4 cellular contexts compared by ENCODE assay signal in genomic region chrX:107857041-107857440, GRCh38. TPM values are rescaled to one million over a fixed set of nuclear protein-coding genes. Genes with fewer than 3 reads are reported as not detected.
A peak's percentile ranks its signal among the peaks of the same experiment; 100 is the strongest.
DNase-seq lines count a peak whose midpoint lies in the region; TF ChIP-seq lines count a peak whose summit lies in the region.
"Not testable (repeated sequence)": the region's sequence is repeated elsewhere in the genome, so short reads cannot be mapped to it uniquely, and the experiment has no call there.

No MANE protein-coding gene starts in this region.

- not testable (repeated sequence) for H3K4me1 ChIP-seq in HEK293 (ENCODE audit: control insufficient read depth, insufficient read depth, low read length); hepatocyte (ENCODE audit: insufficient read depth)

- H3K27ac ChIP-seq in HEK293 (ENCODE audit: extremely low read depth, low read depth, low read length), result not testable (repeated sequence)
- H3K27ac ChIP-seq in VCaP, result peak overlapping the region; percentile 86
- H3K27ac ChIP-seq in hepatocyte, result peak overlapping the region; percentile 9

- H3K27ac Mint-ChIP-seq in neural crest cell (ENCODE audit: unreplicated experiment), result peak overlapping the region; percentile 17

- H2AFZ ChIP-seq in hepatocyte, result not testable (repeated sequence)

- not testable (repeated sequence) for TF ChIP-seq CTCF in HEK293 (tag by site-specific recombination; IDR thresholded peaks at IDR 0.05); VCaP (conservative IDR thresholded peaks at IDR 0.05); hepatocyte (IDR thresholded peaks at IDR 0.05; ENCODE audit: poor library complexity); neural crest cell (conservative IDR thresholded peaks at IDR 0.05)

- not testable (repeated sequence) for H3K36me3 Mint-ChIP-seq in neural crest cell (ENCODE audit: low read depth)

- peaks cover 0 to 16% of the 10 kb centered on the region in 2 experiments; a peak in 2 of 3 replicates for H3K36me3 ChIP-seq in HEK293 (ENCODE audit: control insufficient read depth in 2 of 2, insufficient read depth in 1 of 2, low read length in 2 of 2)
- not testable (repeated sequence) for H3K36me3 ChIP-seq in hepatocyte (replicated peaks; ENCODE audit: insufficient read depth, low read depth)

- not testable (repeated sequence) for H3K4me2 ChIP-seq in hepatocyte

- POLR2A ChIA-PET in HEK293 (lab: Yijun Ruan, JAX), result not testable (repeated sequence)

- not testable (repeated sequence) for H3K4me3 Mint-ChIP-seq in neural crest cell

- not testable (repeated sequence) for H3K79me2 ChIP-seq in hepatocyte

- not testable (repeated sequence) for H3K27me3 ChIP-seq in hepatocyte

- DNase-seq in hepatocyte (ENCODE audit: low spot score); neural crest cell (ENCODE audit: low read depth, low spot score): not testable (repeated sequence)

- peaks cover 21% of the 10 kb centered on the region for H3K9me3 Mint-ChIP-seq in neural crest cell

- H3K9me2 ChIP-seq in hepatocyte (replicated peaks; ENCODE audit: insufficient read depth), result not testable (repeated sequence)

- H3K4me1 Mint-ChIP-seq in neural crest cell, result peaks cover 16% of the 10 kb centered on the region

- WGBS in hepatocyte (ENCODE audit: low lambda C conversion rate, missing lambda C conversion rate), result 74% methylated on average over 5 of the region's 5 CpGs

- H3K9me3 ChIP-seq in HEK293 (ENCODE audit: control insufficient read depth, insufficient read depth, low read depth, low read length); hepatocyte (ENCODE audit: low read depth): not testable (repeated sequence)

- H3K4me3 ChIP-seq in HEK293 (ENCODE audit: low read depth, low read length); hepatocyte: not testable (repeated sequence)

- not testable (repeated sequence) for H4K20me1 ChIP-seq in hepatocyte (ENCODE audit: insufficient read depth, poor library complexity, severe bottlenecking)

- not testable (repeated sequence) for H3K27me3 Mint-ChIP-seq in neural crest cell (ENCODE audit: low read depth)

- CTCF ChIA-PET in HEK293 (lab: Yijun Ruan, JAX), result not testable (repeated sequence)

TF ChIP-seq in HEK293, 187 proteins besides CTCF, POLR2A, EP300 and RAD21:
- TF ChIP-seq, protein P1, sequence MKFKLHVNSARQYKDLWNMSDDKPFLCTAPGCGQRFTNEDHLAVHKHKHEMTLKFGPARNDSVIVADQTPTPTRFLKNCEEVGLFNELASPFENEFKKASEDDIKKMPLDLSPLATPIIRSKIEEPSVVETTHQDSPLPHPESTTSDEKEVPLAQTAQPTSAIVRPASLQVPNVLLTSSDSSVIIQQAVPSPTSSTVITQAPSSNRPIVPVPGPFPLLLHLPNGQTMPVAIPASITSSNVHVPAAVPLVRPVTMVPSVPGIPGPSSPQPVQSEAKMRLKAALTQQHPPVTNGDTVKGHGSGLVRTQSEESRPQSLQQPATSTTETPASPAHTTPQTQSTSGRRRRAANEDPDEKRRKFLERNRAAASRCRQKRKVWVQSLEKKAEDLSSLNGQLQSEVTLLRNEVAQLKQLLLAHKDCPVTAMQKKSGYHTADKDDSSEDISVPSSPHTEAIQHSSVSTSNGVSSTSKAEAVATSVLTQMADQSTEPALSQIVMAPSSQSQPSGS (tag by site-specific recombination; IDR thresholded peaks at IDR 0.05; ENCODE audit: low read depth), result peak; percentile 84
TF ChIP-seq in HEK293: peak in this region for 1; not testable (repeated sequence) for 186.

RNA-seq across cellular contexts. Expression of gene MID2, which starts 31.4 kb away (rescaled TPM):
- 17.0 and 17.6 TPM in 2 replicates for total RNA-seq in hepatocyte
- 4.1 and 4.4 TPM in 2 replicates for polyA plus RNA-seq in hepatocyte
- total RNA-seq in neural crest cell, result 5.1 and 5.5 TPM in 2 replicates
